In genomic region chr7:9226500-9226899, GRCh38 we compare ENCODE assay signal across 21 cellular contexts.
DNase-seq lines count a peak whose midpoint lies in the region; ATAC-seq, FAIRE-seq and TF ChIP-seq lines count a peak whose summit lies in the region.
"Had no signal": no experiment of that assay in that cellular context is flagged by ENCODE, and none has a peak within 500 bp of the region (broad histone marks: within the 10 kb centered on the region; RNA-seq: fewer than 3 reads in every experiment).

No MANE protein-coding gene starts in this region.

- peak; percentile 76 for FAIRE-seq in H54 (lab: Jason Lieb, UNC)
- FAIRE-seq in K562 (lab: Jason Lieb, UNC) = no peak
- FAIRE-seq: A204.1, D721Med, G401.6, GM12892, GM18507 had no signal

- WGBS in K562 (ENCODE audit: insufficient coverage, low coverage, missing lambda C conversion rate) = 2% methylated on average over 4 of the region's 4 CpGs

- CTCF ChIA-PET in K562 (lab: Yijun Ruan, JAX; ENCODE audit: low intra/inter-chr PET ratio) = no interaction called here

- intact Hi-C loops in K562 (cut with micrococcal nuclease) = no loop called here

- H3K27ac ChIP-seq in K562 (ENCODE audit: extremely low read depth, low read depth, low read length) = no peak overlapping the region
- H3K27ac ChIP-seq: BLaER1 treated with 17β-estradiol and CSF1 and Interleukin-3, amounts not matched to agents 10 nM and 100 nM; C4-2B had no signal

- POLR2A ChIA-PET in K562 (lab: Yijun Ruan, JAX) = no interaction called here

- no peak overlapping the region for H3K9ac ChIP-seq in K562 (ENCODE audit: insufficient read depth in 1 of 2, low read depth in 2 of 2, low read length in 2 of 2)
- H3K9ac ChIP-seq: BLaER1 treated with 17β-estradiol and CSF1 and Interleukin-3, amounts not matched to agents 10 nM and 100 nM had no signal

- ATAC-seq in K562 (no peak), HG02852 (IDR thresholded peaks at IDR 0.05; ENCODE audit: unreplicated experiment) (no peak)
- ATAC-seq: CD8-positive, alpha-beta T cell had no signal

- H3K4me3 ChIP-seq in K562 = no peak overlapping the region
- H3K4me3 ChIP-seq: BLaER1 treated with 17β-estradiol and CSF1 and Interleukin-3, amounts not matched to agents 10 nM and 100 nM had no signal

- no peaks in the 10 kb centered on the region for H3K4me1 ChIP-seq in K562 (replicated peaks in 1 of 2; ENCODE audit: control insufficient read depth in 2 of 2, insufficient read depth in 2 of 2, low read length in 2 of 2)
- H3K4me1 ChIP-seq: Caco-2 had no signal

- no peaks in the 10 kb centered on the region for H3K9me1 ChIP-seq in K562 (ENCODE audit: control insufficient read depth, insufficient read depth, low read length)

- BruUV-seq in K562 (replicated peaks; lab: Mats Ljungman, UMichigan) = no TSS peak

- no peak for TF ChIP-seq CTCF in K562 (IDR thresholded peaks at IDR 0.05 in 2 of 3, conservative IDR thresholded peaks at IDR 0.05 in 1 of 3; ENCODE audit: insufficient read depth in 2 of 3, low read depth in 1 of 3, low read length in 3 of 3)

- no peak for TF ChIP-seq EP300 in K562 (IDR thresholded peaks at IDR 0.05; ENCODE audit: low read length)

- TF ChIP-seq RAD21 in K562 (CRISPR knock-in tag; conservative IDR thresholded peaks at IDR 0.05 in 1 of 2, IDR thresholded peaks at IDR 0.05 in 1 of 2) = no peak

- TF ChIP-seq POLR2A in H54 (IDR thresholded peaks at IDR 0.05; ENCODE audit: low read depth, low read length) = no peak
- no peak for TF ChIP-seq POLR2A in K562 (conservative IDR thresholded peaks at IDR 0.05)

- no peaks in the 10 kb centered on the region for H4K20me1 ChIP-seq in K562 (replicated peaks; ENCODE audit: control insufficient read depth, insufficient read depth, low read length)
- H4K20me1 ChIP-seq: BLaER1 treated with 17β-estradiol and CSF1 and Interleukin-3, amounts not matched to agents 10 nM and 100 nM had no signal

- H3K79me2 ChIP-seq in K562 (ENCODE audit: control insufficient read depth, insufficient read depth, low read length) = no peaks in the 10 kb centered on the region

- in situ Hi-C loops in K562 (cut with MboI) = no loop called here

- H3K36me3 ChIP-seq in K562 (ENCODE audit: control insufficient read depth, insufficient read depth, low read length) = no peaks in the 10 kb centered on the region
- H3K36me3 ChIP-seq: BLaER1 treated with 17β-estradiol and CSF1 and Interleukin-3, amounts not matched to agents 10 nM and 100 nM had no signal

- H2AFZ ChIP-seq in K562 (ENCODE audit: low read depth, low read length) = no peak overlapping the region

- peak; percentile 2 for DNase-seq in AG08395 (ENCODE audit: low spot score)
- no peak for DNase-seq in H54 (ENCODE audit: insufficient read length, low spot score)
- DNase-seq in K562 (ENCODE audit: extremely low read depth in 1 of 4, low spot score in 3 of 4) = no peak
- no peak for DNase-seq in T1000 (lab: John Stamatoyannopoulos, UW)
- DNase-seq: 8988T; ACHN; AML-193; Caco-2; Calu3; CD4-positive, alpha-beta T cell; CD8-positive, alpha-beta T cell; DMS79 treated with DMSO at 0.1 percent for 48 hours; GF-D8 had no signal

- no peaks in the 10 kb centered on the region for H3K9me3 ChIP-seq in K562 (replicated peaks; ENCODE audit: control insufficient read depth, insufficient read depth, low read depth, low read length)
- H3K9me3 ChIP-seq: BLaER1 treated with 17β-estradiol and CSF1 and Interleukin-3, amounts not matched to agents 10 nM and 100 nM; Caco-2 had no signal

- H3K27me3 ChIP-seq in K562 (ENCODE audit: control insufficient read depth in 2 of 2, insufficient read depth in 2 of 2, low read length in 2 of 2) = no peaks in the 10 kb centered on the region
- H3K27me3 ChIP-seq: BLaER1 treated with 17β-estradiol and CSF1 and Interleukin-3, amounts not matched to agents 10 nM and 100 nM had no signal

- no peak overlapping the region for H3K4me2 ChIP-seq in K562 (ENCODE audit: insufficient read depth, low read length)
- H3K4me2 ChIP-seq: BLaER1 treated with 17β-estradiol and CSF1 and Interleukin-3, amounts not matched to agents 10 nM and 100 nM had no signal

TF ChIP-seq in K562, 482 proteins besides CTCF, POLR2A, EP300 and RAD21:
- TF ChIP-seq IRF1 (CRISPR knock-in tag; IDR thresholded peaks at IDR 0.05; ENCODE audit: borderline replicate concordance) (no peak), ATF7 (IDR thresholded peaks at IDR 0.05) (peak; percentile 23; the same call in 1 of the 2 replicates)
